18 cellular contexts compared by ENCODE assay signal in the genomic region with DNA sequence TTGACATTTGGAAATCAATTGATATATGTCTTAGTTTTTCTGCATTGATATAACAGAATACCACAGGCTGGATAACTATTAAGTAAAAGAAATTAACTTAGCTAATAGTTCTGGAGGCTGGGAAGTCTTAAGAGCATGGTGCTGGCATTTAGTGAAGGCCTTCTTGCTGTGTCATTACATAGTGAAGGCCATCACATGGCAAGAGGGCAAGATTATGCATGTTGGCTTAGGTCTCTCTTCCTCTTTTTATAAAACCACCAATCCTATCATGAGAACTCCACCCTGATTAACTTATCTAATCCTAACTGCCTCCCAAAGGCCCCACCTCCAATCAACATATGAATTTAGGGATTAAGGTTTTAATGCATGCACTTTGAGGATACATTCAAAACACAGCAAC.
"Had no signal": no experiment of that assay in that cellular context is flagged by ENCODE, and none has a peak within 500 bp of the region (broad histone marks: within the 10 kb centered on the region; RNA-seq: fewer than 3 reads in every experiment).

No MANE protein-coding gene starts in this region.

- H3K27me3 Mint-ChIP-seq: activated CD4-positive, alpha-beta memory T cell treated with anti-CD3 and anti-CD28 coated beads, Interleukin-2, amount 10 ng/mL, durations not matched to agents 7 days and 5 days; activated naive CD4-positive, alpha-beta T cell treated with anti-CD3 and anti-CD28 coated beads, Interleukin-2, amount 10 ng/mL, durations not matched to agents 7 days and 5 days; stimulated activated memory B cell treated with anti-CD40 and anti-IgM and Interleukin-4, amounts not matched to agents 10 μg/mL and 1 μg/mL and 100 μg/mL, for 72 hours had no signal

- H3K9me3 Mint-ChIP-seq: activated CD4-positive, alpha-beta memory T cell treated with anti-CD3 and anti-CD28 coated beads, Interleukin-2, amount 10 ng/mL, durations not matched to agents 7 days and 5 days; activated naive CD4-positive, alpha-beta T cell treated with anti-CD3 and anti-CD28 coated beads, Interleukin-2, amount 10 ng/mL, durations not matched to agents 7 days and 5 days; stimulated activated memory B cell treated with anti-CD40 and anti-IgM and Interleukin-4, amounts not matched to agents 10 μg/mL and 1 μg/mL and 100 μg/mL, for 72 hours; T-helper 2 cell treated with Interferon-gamma antibody and Interleukin-4, amounts not matched to agents 5 μg/mL and 100 μg/mL, for 36 hours had no signal

- H3K4me3 ChIP-seq: heart right ventricle, mucosa of descending colon, right lobe of liver, transverse colon had no signal

- H3K27ac Mint-ChIP-seq: activated CD4-positive, alpha-beta memory T cell treated with anti-CD3 and anti-CD28 coated beads, Interleukin-2, amount 10 ng/mL, durations not matched to agents 7 days and 5 days; activated naive CD4-positive, alpha-beta T cell treated with anti-CD3 and anti-CD28 coated beads, Interleukin-2, amount 10 ng/mL, durations not matched to agents 7 days and 5 days; stimulated activated memory B cell treated with anti-CD40 and anti-IgM and Interleukin-4, amounts not matched to agents 10 μg/mL and 1 μg/mL and 100 μg/mL, for 72 hours; T-helper 2 cell treated with Interferon-gamma antibody and Interleukin-4, amounts not matched to agents 5 μg/mL and 100 μg/mL, for 36 hours had no signal

- H3K4me3 Mint-ChIP-seq: activated CD4-positive, alpha-beta memory T cell treated with anti-CD3 and anti-CD28 coated beads, Interleukin-2, amount 10 ng/mL, durations not matched to agents 7 days and 5 days; activated naive CD4-positive, alpha-beta T cell treated with anti-CD3 and anti-CD28 coated beads, Interleukin-2, amount 10 ng/mL, durations not matched to agents 7 days and 5 days; stimulated activated memory B cell treated with anti-CD40 and anti-IgM and Interleukin-4, amounts not matched to agents 10 μg/mL and 1 μg/mL and 100 μg/mL, for 72 hours; T-helper 2 cell treated with Interferon-gamma antibody and Interleukin-4, amounts not matched to agents 5 μg/mL and 100 μg/mL, for 36 hours had no signal

- H3K27me3 ChIP-seq: heart right ventricle, right lobe of liver, transverse colon had no signal

- DNase-seq: activated CD4-positive, alpha-beta memory T cell treated with anti-CD3 and anti-CD28 coated beads, Interleukin-2, amount 10 ng/mL, durations not matched to agents 7 days and 5 days; activated CD4-positive, alpha-beta T cell treated with anti-CD3 and anti-CD28 coated beads for 48 hours; activated effector memory CD4-positive, alpha-beta T cell treated with anti-CD3 and anti-CD28 coated beads, Interleukin-2, amount 50 U/mL, for 16 hours; activated naive CD4-positive, alpha-beta T cell treated with anti-CD3 and anti-CD28 coated beads, Interleukin-2, amount 10 ng/mL, durations not matched to agents 7 days and 5 days; activated T-cell treated with anti-CD3 and anti-CD28 coated beads for 4 hours; amygdala; cortex of kidney; heart right ventricle; left colon; mesendoderm; mucosa of descending colon; occipital lobe; right lobe of liver; small intestine; stimulated activated CD4-positive, alpha-beta T cell treated with anti-CD3 and anti-CD28 coated beads, Interleukin-2, amount 100 ng/mL, for 24 hours; transverse colon had no signal

- H3K36me3 ChIP-seq: heart right ventricle, right lobe of liver, transverse colon had no signal

- H3K4me1 Mint-ChIP-seq: activated CD4-positive, alpha-beta memory T cell treated with anti-CD3 and anti-CD28 coated beads, Interleukin-2, amount 10 ng/mL, durations not matched to agents 7 days and 5 days; activated naive CD4-positive, alpha-beta T cell treated with anti-CD3 and anti-CD28 coated beads, Interleukin-2, amount 10 ng/mL, durations not matched to agents 7 days and 5 days had no signal

- H3K27ac ChIP-seq: heart right ventricle, right lobe of liver, transverse colon had no signal

- H3K9me3 ChIP-seq: mucosa of descending colon, right lobe of liver, transverse colon had no signal

- H3K4me1 ChIP-seq: heart right ventricle, right lobe of liver, transverse colon had no signal

- H3K36me3 Mint-ChIP-seq: activated naive CD4-positive, alpha-beta T cell treated with anti-CD3 and anti-CD28 coated beads, Interleukin-2, amount 10 ng/mL, durations not matched to agents 7 days and 5 days had no signal

- ATAC-seq: heart right ventricle; left colon; mucosa of descending colon; right lobe of liver; stimulated activated memory B cell treated with anti-CD40 and anti-IgM and Interleukin-4, amounts not matched to agents 10 μg/mL and 1 μg/mL and 100 μg/mL, for 72 hours had no signal
